ENCODE assay signal across 29 cellular contexts in genomic region chr11:63821411-63821810, GRCh38.
"Had no signal": no experiment of that assay in that cellular context is flagged by ENCODE, and none has a peak within 500 bp of the region (broad histone marks: within the 10 kb centered on the region; RNA-seq: fewer than 3 reads in every experiment).

No MANE protein-coding gene starts in this region.

- H3K4me3 ChIP-seq: ascending aorta, esophagus squamous epithelium, gastroesophageal sphincter, heart right ventricle, hepatocyte had no signal

- ATAC-seq: activated CD4-positive, CD25-positive, alpha-beta regulatory T cell treated with anti-CD3 and anti-CD28 coated beads, Interleukin-2, amount 50 U/mL, for 24 hours; activated CD8-positive, alpha-beta T cell treated with anti-CD3 and anti-CD28 coated beads for 36 hours; activated naive CD4-positive, alpha-beta T cell treated with anti-CD3 and anti-CD28 coated beads, Interleukin-2, amount 50 U/mL, for 72 hours; gastroesophageal sphincter; heart right ventricle; T-helper 17 cell had no signal

- H3K27ac ChIP-seq: ascending aorta, esophagus squamous epithelium, gastroesophageal sphincter, heart right ventricle, hepatocyte, WERI-Rb-1 had no signal

- H3K27me3 ChIP-seq: ascending aorta, esophagus squamous epithelium, gastroesophageal sphincter, heart right ventricle, hepatocyte had no signal

- DNase-seq: activated B cell treated with CpG ODN at 0.5 μM for 24 hours; activated CD4-positive, alpha-beta T cell treated with anti-CD3 and anti-CD28 coated beads for 48 hours; activated CD4-positive, alpha-beta T cell treated with anti-CD3 and anti-CD28 coated beads, Interleukin-2, amount 50 U/mL, for 1 hour; activated CD4-positive, alpha-beta T cell treated with anti-CD3 and anti-CD28 coated beads, Interleukin-2, amount 50 U/mL, for 48 hours; activated CD8-positive, alpha-beta memory T cell treated with anti-CD3 and anti-CD28 coated beads for 24 hours; activated CD8-positive, alpha-beta T cell treated with anti-CD3 and anti-CD28 coated beads for 36 hours; activated gamma-delta T cell; activated naive CD4-positive, alpha-beta T cell; activated naive CD4-positive, alpha-beta T cell treated with anti-CD3 and anti-CD28 coated beads, Interleukin-2, amount 10 ng/mL, durations not matched to agents 7 days and 5 days; activated naive CD8-positive, alpha-beta T cell treated with anti-CD3 and anti-CD28 coated beads, Interleukin-2, amount 10 ng/mL, durations not matched to agents 7 days and 5 days; activated T-cell treated with anti-CD3 and anti-CD28 coated beads, Interleukin-2, amount 50 U/mL, for 48 hours; caudate nucleus; cortex of kidney; dermis blood vessel endothelial cell; effector CD4-positive, alpha-beta T cell; esophagus squamous epithelium; foreskin melanocyte; heart right ventricle; T-helper 1 cell; T-helper 17 cell; T1000; WERI-Rb-1 had no signal

- FAIRE-seq: colon, endometrium had no signal
